10 cellular contexts compared by ENCODE assay signal in the genomic region with DNA sequence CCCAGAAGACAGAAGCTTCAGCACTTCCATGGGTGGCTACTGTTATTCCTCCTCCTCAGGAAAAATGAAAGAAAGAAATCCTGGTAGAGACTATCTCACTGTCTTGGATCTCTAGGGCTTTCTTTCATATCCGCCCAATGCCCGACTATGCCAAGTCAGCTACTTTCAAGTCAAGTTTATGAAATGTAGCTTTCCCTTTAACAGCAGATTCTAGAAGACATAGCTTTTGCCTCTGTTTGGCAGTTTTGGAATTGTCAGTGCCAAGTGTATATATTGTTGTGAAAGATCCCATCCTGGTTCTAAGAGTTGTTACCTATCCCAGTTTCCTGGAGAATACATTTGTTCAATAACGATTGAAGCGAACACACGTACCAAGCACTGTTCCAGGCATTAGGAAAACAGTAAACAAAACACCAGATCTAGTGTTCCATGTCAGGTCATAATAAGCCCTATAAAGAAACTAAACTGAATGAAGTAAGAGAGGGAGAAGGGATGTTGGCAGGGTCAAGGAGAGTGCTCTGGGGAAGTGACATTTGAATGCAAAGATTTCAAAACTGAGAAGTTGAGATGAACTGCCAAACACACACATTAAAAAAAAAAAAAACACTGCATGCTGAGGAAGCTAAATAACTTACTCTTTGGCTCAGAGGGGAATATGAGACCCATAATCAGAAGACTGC. TPM values are rescaled to one million over a fixed set of nuclear protein-coding genes. Genes with fewer than 3 reads are reported as not detected.
DNase-seq lines count a peak whose midpoint lies in the region; ATAC-seq and TF ChIP-seq lines count a peak whose summit lies in the region.
"Had no signal": no experiment of that assay in that cellular context is flagged by ENCODE, and none has a peak within 500 bp of the region (broad histone marks: within the 10 kb centered on the region; RNA-seq: fewer than 3 reads in every experiment).

No MANE protein-coding gene starts in this region.

- peak overlapping the region; percentile 8 to 61 (median 30) for H3K4me3 ChIP-seq in fibroblast of lung (replicated peaks in 1 of 4; ENCODE audit: control extremely low read depth in 1 of 4, insufficient read depth in 1 of 4, low read depth in 3 of 4, low read length in 4 of 4)
- peak overlapping the region in 6 of 8 donors; percentile 1 to 53 (median 10) for H3K4me3 ChIP-seq in spleen
- peak overlapping the region in 2 of 4 donors; percentile 18 to 51 for H3K4me3 ChIP-seq in esophagus squamous epithelium

- DNase-seq in fibroblast of lung (ENCODE audit: low read depth in 2 of 2) = peak in 1 of 2 donors; percentile 41
- no peak for DNase-seq in spleen
- no peak for DNase-seq in medulla oblongata (ENCODE audit: extremely low spot score)
- DNase-seq in NCI-H774 (lab: John Stamatoyannopoulos, UW) = no peak
- no peak for DNase-seq in esophagus squamous epithelium (lab: John Stamatoyannopoulos, UW)

- TF ChIP-seq POLR2A in spleen (IDR thresholded peaks at IDR 0.05) = no peak
- no peak for TF ChIP-seq POLR2A in esophagus squamous epithelium (IDR thresholded peaks at IDR 0.05)

- intact Hi-C loops in spleen (cut with DNase I; ENCODE audit: low total_unique reads) (no loop called here), esophagus squamous epithelium (cut with DNase I) (no loop called here)

- ATAC-seq in GM19351 (IDR thresholded peaks at IDR 0.05; ENCODE audit: unreplicated experiment) = peak; percentile 12
- ATAC-seq in HG03108 (IDR thresholded peaks at IDR 0.05; ENCODE audit: unreplicated experiment) = peak; percentile 20
- no peak for ATAC-seq in GM18873 (IDR thresholded peaks at IDR 0.05; ENCODE audit: low FRiP score, unreplicated experiment)

- TF ChIP-seq CTCF in fibroblast of lung (conservative IDR thresholded peaks at IDR 0.05 in 1 of 2, IDR thresholded peaks at IDR 0.05 in 1 of 2; ENCODE audit: low read depth in 1 of 2, low read length in 2 of 2) = no peak
- no peak for TF ChIP-seq CTCF in spleen (IDR thresholded peaks at IDR 0.05 in 8 of 11, conservative IDR thresholded peaks at IDR 0.05 in 3 of 11)
- no peak for TF ChIP-seq CTCF in esophagus squamous epithelium (IDR thresholded peaks at IDR 0.05)

- H3K27me3 ChIP-seq in fibroblast of lung (ENCODE audit: control insufficient read depth, insufficient read depth, low read length) (no peaks in the 10 kb centered on the region), spleen (replicated peaks in 1 of 7) (no peaks in the 10 kb centered on the region), esophagus squamous epithelium (peaks cover 0 to under 1% (median 0%) of the 10 kb centered on the region in 4 donors)

- H3K9me3 ChIP-seq in fibroblast of lung (ENCODE audit: control insufficient read depth, insufficient read depth, low read depth, low read length) (no peaks in the 10 kb centered on the region), spleen (peaks cover 0 to 6% (median 0%) of the 10 kb centered on the region in 8 donors), esophagus squamous epithelium (no peaks in the 10 kb centered on the region)

- no peaks in the 10 kb centered on the region for H3K79me2 ChIP-seq in fibroblast of lung (ENCODE audit: control insufficient read depth, insufficient read depth, low read length)

- H3K4me2 ChIP-seq in fibroblast of lung (ENCODE audit: extremely low read depth, insufficient read depth, low read length) = peak overlapping the region; percentile 42

- WGBS in spleen, 5 donors = 39 to 70% (median 54%) methylated on average over 5 of the region's 5 CpGs
- WGBS in esophagus squamous epithelium, 2 donors = 66 to 67% methylated on average over 5 of the region's 5 CpGs

- no peak overlapping the region for H3K9ac ChIP-seq in fibroblast of lung (ENCODE audit: insufficient read depth, low read length)

- H3K36me3 ChIP-seq in fibroblast of lung (ENCODE audit: control insufficient read depth, insufficient read depth, low read length) = no peaks in the 10 kb centered on the region
- H3K36me3 ChIP-seq in spleen = no peaks in the 10 kb centered on the region
- no peaks in the 10 kb centered on the region for H3K36me3 ChIP-seq in esophagus squamous epithelium

- H3K27ac ChIP-seq in fibroblast of lung (ENCODE audit: insufficient read depth, low read length) (no peak overlapping the region), spleen (peak overlapping the region in 6 of 8 donors; percentile 52 to 67 (median 56)), esophagus squamous epithelium (peak overlapping the region in 1 of 4 donors; percentile 49)

- H4K20me1 ChIP-seq in fibroblast of lung (ENCODE audit: control insufficient read depth, extremely low read depth, insufficient read depth, low read length) = no peaks in the 10 kb centered on the region

- H3K4me1 ChIP-seq in fibroblast of lung (ENCODE audit: control insufficient read depth, extremely low read depth, insufficient read depth, low read length) = no peaks in the 10 kb centered on the region
- H3K4me1 ChIP-seq in spleen = peaks cover 0 to 19% (median 4%) of the 10 kb centered on the region in 6 donors
- H3K4me1 ChIP-seq in esophagus squamous epithelium = no peaks in the 10 kb centered on the region

- peak overlapping the region; percentile 42 for H2AFZ ChIP-seq in fibroblast of lung (ENCODE audit: low read length)

RNA-seq across cellular contexts. Expression of gene ENAM, which starts 14.5 kb away (rescaled TPM):
- under 0.01 and 0.50 TPM in 2 replicates for total RNA-seq in fibroblast of lung
- 0.33 and 0.58 TPM in 2 replicates for polyA plus RNA-seq in fibroblast of lung
- 0.08 and 0.70 TPM in 2 replicates for polyA plus RNA-seq in fibroblast of lung (2012)
- polyA minus RNA-seq in fibroblast of lung (ENCODE audit: low replicate concordance) = not detected in 2 replicates
- under 1 TPM in 2 of 7 donors, not detected in 5; 0.27 to 0.30 TPM for total RNA-seq in spleen
- under 1 TPM in 2 of 3 donors, not detected in 1; 0.02 to 0.03 TPM for polyA plus RNA-seq in spleen
- total RNA-seq in esophagus squamous epithelium = not detected
- total RNA-seq: lung microvascular endothelial cell had no signal

RNA-seq across cellular contexts. Expression of gene AMBN, which starts 22.0 kb away (rescaled TPM):
- total RNA-seq in fibroblast of lung (not detected in 2 replicates), spleen (not detected), esophagus squamous epithelium (not detected)
- polyA plus RNA-seq in fibroblast of lung (not detected in 2 replicates), spleen (not detected)
- not detected in 2 replicates for polyA plus RNA-seq in fibroblast of lung (2012)
- not detected in 2 replicates for polyA minus RNA-seq in fibroblast of lung (ENCODE audit: low replicate concordance)
- total RNA-seq: LHCN-M2, lung microvascular endothelial cell had no signal

RNA-seq across cellular contexts. Expression of gene JCHAIN, which starts 52.3 kb away (rescaled TPM):
- total RNA-seq in fibroblast of lung (14.1 and 28.7 TPM in 2 replicates), spleen (1,000 to 10,000 TPM in 1 of 7 donors, 100 to 1,000 TPM in 6; 185 to 1,125 (median 538) TPM), esophagus squamous epithelium (100 to 1,000 TPM in 1 of 4 donors, 10 to 100 TPM in 1, 1 to 10 TPM in 1, not detected in 1; 2.0 to 138 (median 29.0) TPM)
- polyA plus RNA-seq in fibroblast of lung (9.3 and 11.3 TPM in 2 replicates), spleen (100 to 1,000 TPM in 1 of 3 donors, 10 to 100 TPM in 2; 64.8 to 181 (median 96.9) TPM)
- 5.5 and 6.6 TPM in 2 replicates for polyA plus RNA-seq in fibroblast of lung (2012)
- 0.48 and 9.7 TPM in 2 replicates for polyA minus RNA-seq in fibroblast of lung (ENCODE audit: low replicate concordance)
- total RNA-seq: LHCN-M2, lung microvascular endothelial cell had no signal
